In the genomic region with DNA sequence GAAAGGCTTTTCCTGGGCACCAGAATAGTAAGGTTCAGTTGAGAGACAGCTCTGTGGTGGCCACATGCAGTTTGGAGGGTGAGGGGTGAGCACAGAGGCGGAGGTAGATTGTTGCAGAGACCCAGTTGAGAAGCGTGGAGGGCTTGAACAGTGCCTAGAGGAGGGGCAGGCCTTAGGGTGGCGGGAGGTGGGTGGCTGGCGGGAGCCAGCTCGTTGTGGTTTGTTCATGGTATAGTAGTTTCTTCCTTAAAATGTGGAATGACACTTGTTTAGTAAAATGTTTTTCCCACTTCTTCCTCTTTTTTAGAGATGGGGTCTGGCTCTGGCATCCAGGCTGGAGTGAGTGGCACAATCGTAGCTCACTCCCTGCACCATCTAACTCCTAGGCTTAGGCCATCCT, we compare ENCODE assay signal across 20 cellular contexts. TPM values are rescaled to one million over a fixed set of nuclear protein-coding genes. Genes with fewer than 3 reads are reported as not detected.
DNase-seq lines count a peak whose midpoint lies in the region; ATAC-seq, FAIRE-seq and TF ChIP-seq lines count a peak whose summit lies in the region.
"Had no signal": no experiment of that assay in that cellular context is flagged by ENCODE, and none has a peak within 500 bp of the region (broad histone marks: within the 10 kb centered on the region; RNA-seq: fewer than 3 reads in every experiment).

No MANE protein-coding gene starts in this region.

- H3K4me3 Mint-ChIP-seq in Caco-2 (ENCODE audit: unreplicated experiment) (no peak overlapping the region), nephron progenitor cell (no peak overlapping the region)
- H3K4me3 Mint-ChIP-seq in activated T-helper 17 cell treated with anti-CD3 and anti-CD28 coated beads, Interleukin-2, amount 50 U/mL, for 72 hours: no peak overlapping the region
- H3K4me3 Mint-ChIP-seq in activated T-helper 2 cell treated with anti-CD3 and anti-CD28 coated beads, Interferon-gamma antibody, Interleukin-2, Interleukin-4, amounts not matched to agents 10 μg/mL and 5 μg/mL and 100 μg/mL, durations not matched to agents 14 hours and 24 hours and 36 hours (ENCODE audit: low read depth): no peak overlapping the region

- no peaks in the 10 kb centered on the region for H3K9me2 ChIP-seq in Loucy (replicated peaks; ENCODE audit: low read depth, low read length)

- BruUV-seq in Caco-2 (replicated peaks; lab: Mats Ljungman, UMichigan): no TSS peak

- H3K4me1 ChIP-seq in Caco-2 (peaks cover 21% of the 10 kb centered on the region), Loucy (ENCODE audit: insufficient read depth, low read length, poor library complexity, severe bottlenecking) (peaks cover 11% of the 10 kb centered on the region), small intestine (ENCODE audit: control insufficient read depth in 2 of 2, insufficient read depth in 1 of 2, low read depth in 1 of 2, low read length in 1 of 2) (peaks cover 0 to 2% of the 10 kb centered on the region in 2 donors)

- H3K27me3 Mint-ChIP-seq in Caco-2 (ENCODE audit: insufficient read depth, unreplicated experiment) (no peaks in the 10 kb centered on the region), nephron progenitor cell (ENCODE audit: low read depth, poor library complexity) (peaks cover 4% of the 10 kb centered on the region)
- no peaks in the 10 kb centered on the region for H3K27me3 Mint-ChIP-seq in activated T-helper 17 cell treated with anti-CD3 and anti-CD28 coated beads, Interleukin-2, amount 50 U/mL, for 72 hours
- H3K27me3 Mint-ChIP-seq in activated T-helper 2 cell treated with anti-CD3 and anti-CD28 coated beads, Interferon-gamma antibody, Interleukin-2, Interleukin-4, amounts not matched to agents 10 μg/mL and 5 μg/mL and 100 μg/mL, durations not matched to agents 14 hours and 24 hours and 36 hours (ENCODE audit: low read depth): no peaks in the 10 kb centered on the region

- POLR2A ChIA-PET in Caco-2 (lab: Charles Lee): no interaction called here

- H2AFZ ChIP-seq in Loucy (ENCODE audit: low read length): no peak overlapping the region

- H3K79me2 ChIP-seq in Loucy (ENCODE audit: insufficient read depth, low read length): peaks cover 98% of the 10 kb centered on the region

- WGBS in small intestine, 3 donors: 82 to 91% (median 88%) methylated on average over 6 of the region's 6 CpGs

- H3K9ac ChIP-seq in Loucy (ENCODE audit: low read depth, low read length, poor library complexity, severe bottlenecking): no peak overlapping the region

- intact Hi-C loops in Caco-2 (cut with micrococcal nuclease; ENCODE audit: unreplicated experiment): no loop called here
- intact Hi-C loops in activated T-helper 2 cell treated with anti-CD3 and anti-CD28 coated beads, Interferon-gamma antibody, Interleukin-2, Interleukin-4, amounts not matched to agents 10 μg/mL and 5 μg/mL and 100 μg/mL, durations not matched to agents 14 hours and 24 hours and 36 hours (cut with micrococcal nuclease): no loop called here

- ATAC-seq in activated T-helper 17 cell treated with anti-CD3 and anti-CD28 coated beads, Interleukin-2, amount 50 U/mL, for 72 hours (replicated peaks): no peak
- ATAC-seq: sciatic nerve had no signal

- H3K9me3 Mint-ChIP-seq in Caco-2 (ENCODE audit: unreplicated experiment): no peaks in the 10 kb centered on the region
- H3K9me3 Mint-ChIP-seq in activated T-helper 17 cell treated with anti-CD3 and anti-CD28 coated beads, Interleukin-2, amount 50 U/mL, for 72 hours: no peaks in the 10 kb centered on the region
- no peaks in the 10 kb centered on the region for H3K9me3 Mint-ChIP-seq in nephron progenitor cell
- H3K9me3 Mint-ChIP-seq in activated T-helper 2 cell treated with anti-CD3 and anti-CD28 coated beads, Interferon-gamma antibody, Interleukin-2, Interleukin-4, amounts not matched to agents 10 μg/mL and 5 μg/mL and 100 μg/mL, durations not matched to agents 14 hours and 24 hours and 36 hours: no peaks in the 10 kb centered on the region

- CTCF ChIA-PET in Caco-2 (lab: Charles Lee): interaction anchor here (1.1 to 1.5 kb wide), 3 partner anchors 12 to 42 kb away, joined by 3 to 10 read pairs (median 3); no protein-coding TSS in a partner anchor

- no peaks in the 10 kb centered on the region for H3K9me3 ChIP-seq in Caco-2
- no peaks in the 10 kb centered on the region for H3K9me3 ChIP-seq in Loucy (ENCODE audit: insufficient read depth, low read depth, low read length)
- H3K9me3 ChIP-seq in small intestine (ENCODE audit: control insufficient read depth, low read depth): no peaks in the 10 kb centered on the region
- H3K9me3 ChIP-seq: tibial nerve had no signal

- H3K27me3 ChIP-seq in Caco-2 (replicated peaks; ENCODE audit: control insufficient read depth, insufficient read depth, low read length): no peaks in the 10 kb centered on the region
- no peaks in the 10 kb centered on the region for H3K27me3 ChIP-seq in Loucy (ENCODE audit: insufficient read depth, low read length, poor library complexity, severe bottlenecking)
- no peaks in the 10 kb centered on the region for H3K27me3 ChIP-seq in small intestine (ENCODE audit: control insufficient read depth in 2 of 2, insufficient read depth in 2 of 2, low read length in 2 of 2)
- H3K27me3 ChIP-seq: tibial nerve had no signal

- H3K4me3 ChIP-seq in Caco-2 (ENCODE audit: low read depth, low read length) (no peak overlapping the region), Loucy (ENCODE audit: low read length, poor library complexity, severe bottlenecking) (no peak overlapping the region), small intestine (ENCODE audit: low read depth in 1 of 2, low read length in 2 of 2) (no peak overlapping the region)
- H3K4me3 ChIP-seq: tibial nerve had no signal

- FAIRE-seq in small intestine (lab: Jason Lieb, UNC): no peak
- FAIRE-seq: colon had no signal

- H3F3A ChIP-seq in Loucy (ENCODE audit: low read depth): no peaks in the 10 kb centered on the region

- peak overlapping the region; percentile 3 for H3K4me2 ChIP-seq in Loucy (ENCODE audit: low read depth, low read length, poor library complexity, severe bottlenecking)

- peaks cover 58% of the 10 kb centered on the region for H3K4me1 Mint-ChIP-seq in Caco-2 (ENCODE audit: low read depth, unreplicated experiment)
- peaks cover 45% of the 10 kb centered on the region for H3K4me1 Mint-ChIP-seq in activated T-helper 17 cell treated with anti-CD3 and anti-CD28 coated beads, Interleukin-2, amount 50 U/mL, for 72 hours
- H3K4me1 Mint-ChIP-seq in nephron progenitor cell: peaks cover 74% of the 10 kb centered on the region
- H3K4me1 Mint-ChIP-seq in activated T-helper 2 cell treated with anti-CD3 and anti-CD28 coated beads, Interferon-gamma antibody, Interleukin-2, Interleukin-4, amounts not matched to agents 10 μg/mL and 5 μg/mL and 100 μg/mL, durations not matched to agents 14 hours and 24 hours and 36 hours (ENCODE audit: low read depth): peaks cover 25% of the 10 kb centered on the region

- peak overlapping the region; percentile 63 for H3K27ac Mint-ChIP-seq in Caco-2 (ENCODE audit: unreplicated experiment)
- peak overlapping the region; percentile 70 for H3K27ac Mint-ChIP-seq in activated T-helper 17 cell treated with anti-CD3 and anti-CD28 coated beads, Interleukin-2, amount 50 U/mL, for 72 hours
- peak overlapping the region; percentile 71 for H3K27ac Mint-ChIP-seq in nephron progenitor cell
- no peak overlapping the region for H3K27ac Mint-ChIP-seq in activated T-helper 2 cell treated with anti-CD3 and anti-CD28 coated beads, Interferon-gamma antibody, Interleukin-2, Interleukin-4, amounts not matched to agents 10 μg/mL and 5 μg/mL and 100 μg/mL, durations not matched to agents 14 hours and 24 hours and 36 hours

- H3K27ac ChIP-seq in small intestine (ENCODE audit: low read depth in 1 of 2, low read length in 1 of 2): no peak overlapping the region
- H3K27ac ChIP-seq: tibial nerve had no signal

- DNase-seq in Caco-2 (no peak), nephron progenitor cell (no peak), NCI-H2107 (lab: John Stamatoyannopoulos, UW) (no peak), small intestine (no peak)
- no peak for DNase-seq in stimulated activated CD4-positive, alpha-beta T cell treated with anti-CD3 and anti-CD28 coated beads, Interleukin-4, amount 100 ng/mL, for 4 hours
- DNase-seq in activated T-helper 2 cell treated with anti-CD3 and anti-CD28 coated beads, Interferon-gamma antibody, Interleukin-2, Interleukin-4, amounts not matched to agents 10 μg/mL and 5 μg/mL and 100 μg/mL, durations not matched to agents 14 hours and 24 hours and 36 hours (ENCODE audit: low spot score): no peak
- DNase-seq: activated T-cell treated with anti-CD3 and anti-CD28 coated beads, Interleukin-2, amount 50 U/mL, for 48 hours; amniotic stem cell; C1 segment of cervical spinal cord; EL; NCI-H1092 treated with DMSO at 0.1 percent for 48 hours; NCI-H2171; NCI-H82; stimulated activated CD4-positive, alpha-beta T cell treated with anti-CD3 and anti-CD28 coated beads, Interleukin-4, amount 100 ng/mL, for 24 hours; T1000 had no signal

- H3K36me3 ChIP-seq in Caco-2 (ENCODE audit: control insufficient read depth, insufficient read depth, low read length) (no peaks in the 10 kb centered on the region; the same call in 1 of the 2 replicates), Loucy (ENCODE audit: insufficient read depth, low read length) (peaks cover 24% of the 10 kb centered on the region; the same call in 1 of the 2 replicates), small intestine (ENCODE audit: control insufficient read depth in 2 of 2, insufficient read depth in 2 of 2, low read length in 2 of 2) (no peaks in the 10 kb centered on the region)

- H3K36me3 Mint-ChIP-seq in Caco-2 (ENCODE audit: insufficient read depth, unreplicated experiment): peaks cover 37% of the 10 kb centered on the region
- H3K36me3 Mint-ChIP-seq in activated T-helper 17 cell treated with anti-CD3 and anti-CD28 coated beads, Interleukin-2, amount 50 U/mL, for 72 hours (ENCODE audit: low read depth): peaks cover 57% of the 10 kb centered on the region
- H3K36me3 Mint-ChIP-seq in nephron progenitor cell (ENCODE audit: low read depth): peaks cover 29% of the 10 kb centered on the region
- peaks cover 25% of the 10 kb centered on the region for H3K36me3 Mint-ChIP-seq in activated T-helper 2 cell treated with anti-CD3 and anti-CD28 coated beads, Interferon-gamma antibody, Interleukin-2, Interleukin-4, amounts not matched to agents 10 μg/mL and 5 μg/mL and 100 μg/mL, durations not matched to agents 14 hours and 24 hours and 36 hours (ENCODE audit: low read depth)

- no peak for TF ChIP-seq CTCF in Caco-2 (IDR thresholded peaks at IDR 0.05; ENCODE audit: insufficient read depth in 1 of 2, low read depth in 1 of 2, low read length in 1 of 2, severe bottlenecking in 1 of 2, unreplicated experiment in 1 of 2)
- TF ChIP-seq CTCF in Loucy (conservative IDR thresholded peaks at IDR 0.05; ENCODE audit: low read length): no peak
- no peak for TF ChIP-seq CTCF in nephron progenitor cell (IDR thresholded peaks at IDR 0.05)

- peaks cover 97% of the 10 kb centered on the region for H4K20me1 ChIP-seq in Loucy (ENCODE audit: insufficient read depth, low read length, poor library complexity, severe bottlenecking)

RNA-seq across cellular contexts. Expression of a gene that starts 14.2 kb away (rescaled TPM):
- total RNA-seq in Caco-2 (2022): 144 and 147 TPM in 2 replicates
- 100 to 1,000 TPM in 1 of 2 donors, 10 to 100 TPM in 1; 93.4 to 127 TPM for total RNA-seq in activated T-helper 17 cell treated with anti-CD3 and anti-CD28 coated beads, Interleukin-2, amount 50 U/mL, for 72 hours
- polyA plus RNA-seq in small intestine: 10 to 100 TPM; 22.4 to 38.6 (median 25.7) TPM
- 151 and 170 TPM in 2 replicates for total RNA-seq in activated T-helper 2 cell treated with anti-CD3 and anti-CD28 coated beads, Interferon-gamma antibody, Interleukin-2, Interleukin-4, amounts not matched to agents 10 μg/mL and 5 μg/mL and 100 μg/mL, durations not matched to agents 14 hours and 24 hours and 36 hours
